ENCODE assay signal across 8 cellular contexts in genomic region chr1:224004552-224005315, GRCh38.
DNase-seq lines count a peak whose midpoint lies in the region; ATAC-seq and TF ChIP-seq lines count a peak whose summit lies in the region.
"Not testable (repeated sequence)": the region's sequence is repeated elsewhere in the genome, so short reads cannot be mapped to it uniquely, and the experiment has no call there.

No MANE protein-coding gene starts in this region.

- not testable (repeated sequence) for ATAC-seq in activated T-cell treated with anti-CD3 and anti-CD28 coated beads, Interleukin-2, amount 50 U/mL, for 4 hours; lower lobe of right lung

- H3K36me3 ChIP-seq in lower lobe of right lung = not testable (repeated sequence)

- DNase-seq in CD14-positive monocyte (ENCODE audit: low spot score); lower lobe of right lung: not testable (repeated sequence)
- DNase-seq in H4 (ENCODE audit: low spot score) (peak; percentile 21), NCI-H2107 treated with DMSO at 0.1 percent for 48 hours (lab: John Stamatoyannopoulos, UW; ENCODE audit: unreplicated experiment) (peak; percentile 5), T follicular helper cell (ENCODE audit: low read depth) (peak; percentile 52)
- DNase-seq in activated T-cell treated with anti-CD3 and anti-CD28 coated beads, Interleukin-2, amount 50 U/mL, for 4 hours = peak; percentile 52
- peak; percentile 35 for DNase-seq in effector CD8-positive, alpha-beta T cell (lab: John Stamatoyannopoulos, UW)
- DNase-seq in stimulated activated CD8-positive, alpha-beta memory T cell treated with anti-CD3 and anti-CD28 coated beads, Interleukin-15, amount 100 ng/mL, for 1 hour (ENCODE audit: low read depth) = peak; percentile 39

- not testable (repeated sequence) for H3K4me1 ChIP-seq in lower lobe of right lung

- H3K27me3 Mint-ChIP-seq in CD14-positive monocyte (ENCODE audit: low read depth in 3 of 3); activated T-cell treated with anti-CD3 and anti-CD28 coated beads, Interleukin-2, amount 50 U/mL, for 4 hours (ENCODE audit: low read depth): not testable (repeated sequence)

- intact Hi-C loops in CD14-positive monocyte (cut with micrococcal nuclease); lower lobe of right lung (cut with DNase I): not testable (repeated sequence)

- H3K27me3 ChIP-seq in lower lobe of right lung (ENCODE audit: low read depth) = not testable (repeated sequence)

- not testable (repeated sequence) for H3K9me3 Mint-ChIP-seq in CD14-positive monocyte; activated T-cell treated with anti-CD3 and anti-CD28 coated beads, Interleukin-2, amount 50 U/mL, for 4 hours

- peak overlapping the region in 3 of 7 donors; percentile 23 to 72 (median 57) for H3K27ac Mint-ChIP-seq in CD14-positive monocyte

- H3K4me3 ChIP-seq in lower lobe of right lung = not testable (repeated sequence)

- not testable (repeated sequence) for H3K27ac ChIP-seq in lower lobe of right lung

- H3K4me1 Mint-ChIP-seq in CD14-positive monocyte; activated T-cell treated with anti-CD3 and anti-CD28 coated beads, Interleukin-2, amount 50 U/mL, for 4 hours (ENCODE audit: low read depth): not testable (repeated sequence)

- H3K9me3 ChIP-seq in lower lobe of right lung = not testable (repeated sequence)

- TF ChIP-seq CTCF in CD14-positive monocyte (IDR thresholded peaks at IDR 0.05) (peak; percentile 58), lower lobe of right lung (IDR thresholded peaks at IDR 0.05) (peak; percentile 42)

- H3K36me3 Mint-ChIP-seq in CD14-positive monocyte = peaks cover 26 to 27% of the 10 kb centered on the region in 2 donors
- peaks cover 17% of the 10 kb centered on the region for H3K36me3 Mint-ChIP-seq in activated T-cell treated with anti-CD3 and anti-CD28 coated beads, Interleukin-2, amount 50 U/mL, for 4 hours (ENCODE audit: insufficient read depth)

- not testable (repeated sequence) for H3K4me3 Mint-ChIP-seq in CD14-positive monocyte; activated T-cell treated with anti-CD3 and anti-CD28 coated beads, Interleukin-2, amount 50 U/mL, for 4 hours
